1 cellular context compared by ENCODE assay signal in genomic region chr12:990308-990648, GRCh38.
TF ChIP-seq lines count a peak whose summit lies in the region.

No MANE protein-coding gene starts in this region.

TF ChIP-seq in HEK293, 187 proteins besides CTCF, POLR2A, EP300 and RAD21 (continued from another document and continues in another):
- TF ChIP-seq, protein P1, sequence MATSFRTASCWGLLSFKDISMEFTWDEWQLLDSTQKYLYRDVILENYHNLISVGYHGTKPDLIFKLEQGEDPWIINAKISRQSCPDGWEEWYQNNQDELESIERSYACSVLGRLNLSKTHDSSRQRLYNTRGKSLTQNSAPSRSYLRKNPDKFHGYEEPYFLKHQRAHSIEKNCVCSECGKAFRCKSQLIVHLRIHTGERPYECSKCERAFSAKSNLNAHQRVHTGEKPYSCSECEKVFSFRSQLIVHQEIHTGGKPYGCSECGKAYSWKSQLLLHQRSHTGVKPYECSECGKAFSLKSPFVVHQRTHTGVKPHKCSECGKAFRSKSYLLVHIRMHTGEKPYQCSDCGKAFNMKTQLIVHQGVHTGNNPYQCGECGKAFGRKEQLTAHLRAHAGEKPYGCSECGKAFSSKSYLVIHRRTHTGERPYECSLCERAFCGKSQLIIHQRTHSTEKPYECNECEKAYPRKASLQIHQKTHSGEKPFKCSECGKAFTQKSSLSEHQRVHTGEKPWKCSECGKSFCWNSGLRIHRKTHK (tag by site-specific recombination; IDR thresholded peaks at IDR 0.05): no peak
- TF ChIP-seq ZNF677 (tag by site-specific recombination; IDR thresholded peaks at IDR 0.05) (0 out of 2 replicates have a peak, but pooled peaks have one; percentile 19), ZSCAN16 (tag by site-specific recombination; IDR thresholded peaks at IDR 0.05) (no peak), EGR2 (tag by site-specific recombination; IDR thresholded peaks at IDR 0.05; ENCODE audit: low read depth) (peak; percentile 75), ZBTB8A (tag by site-specific recombination; IDR thresholded peaks at IDR 0.05) (no peak), ZNF121 (tag by site-specific recombination; IDR thresholded peaks at IDR 0.05) (no peak), KLF1 (tag by site-specific recombination; IDR thresholded peaks at IDR 0.05) (no peak), OSR2 (tag by site-specific recombination; IDR thresholded peaks at IDR 0.05) (no peak; the same call in none of the 2 replicates), ZBTB1 (tag by site-specific recombination; IDR thresholded peaks at IDR 0.05) (no peak), ZNF146 (tag by site-specific recombination; IDR thresholded peaks at IDR 0.05) (no peak), MYNN (tag by site-specific recombination; IDR thresholded peaks at IDR 0.05; ENCODE audit: borderline replicate concordance) (no peak), ZFP3 (tag by site-specific recombination; IDR thresholded peaks at IDR 0.05; ENCODE audit: low read depth) (peak; percentile 14; the same call in 1 of the 2 replicates), ZBTB21 (tag by site-specific recombination; IDR thresholded peaks at IDR 0.05) (no peak), ZNF600 (tag by site-specific recombination; IDR thresholded peaks at IDR 0.05) (no peak), ZNF223 (tag by site-specific recombination; IDR thresholded peaks at IDR 0.05) (no peak), ZNF585B (tag by site-specific recombination; IDR thresholded peaks at IDR 0.05) (no peak), SP3 (tag by site-specific recombination; IDR thresholded peaks at IDR 0.05) (no peak), ZNF791 (tag by site-specific recombination; IDR thresholded peaks at IDR 0.05) (no peak), ZNF707 (tag by site-specific recombination; IDR thresholded peaks at IDR 0.05) (no peak), ZFP69B (tag by site-specific recombination; IDR thresholded peaks at IDR 0.05) (peak; percentile 10; the same call in 1 of the 2 replicates), ATF2 (tag by site-specific recombination; IDR thresholded peaks at IDR 0.05; ENCODE audit: low read depth) (no peak), ZNF169 (tag by site-specific recombination; IDR thresholded peaks at IDR 0.05) (no peak), SCRT2 (tag by site-specific recombination; IDR thresholded peaks at IDR 0.05) (no peak), ZNF140 (tag by site-specific recombination; IDR thresholded peaks at IDR 0.05) (no peak), REPIN1 (tag by site-specific recombination; IDR thresholded peaks at IDR 0.05; ENCODE audit: low read depth) (no peak), ZNF624 (tag by site-specific recombination; IDR thresholded peaks at IDR 0.05) (no peak), ZNF214 (tag by site-specific recombination; IDR thresholded peaks at IDR 0.05; ENCODE audit: borderline replicate concordance) (no peak), ZNF488 (tag by site-specific recombination; IDR thresholded peaks at IDR 0.05) (no peak), ZNF555 (tag by site-specific recombination; conservative IDR thresholded peaks at IDR 0.05) (no peak), ZNF266 (tag by site-specific recombination; IDR thresholded peaks at IDR 0.05; ENCODE audit: low read depth) (no peak), ZNF518A (tag by site-specific recombination; conservative IDR thresholded peaks at IDR 0.05; ENCODE audit: low read depth) (no peak), ZBTB17 (tag by site-specific recombination; IDR thresholded peaks at IDR 0.05) (peak; percentile 25; the same call in 1 of the 2 replicates), ZNF148 (tag by site-specific recombination; IDR thresholded peaks at IDR 0.05; ENCODE audit: borderline replicate concordance) (no peak; the same call in 1 of the 2 replicates), ZNF341 (tag by site-specific recombination; IDR thresholded peaks at IDR 0.05; ENCODE audit: low read depth) (0 out of 2 replicates have a peak, but pooled peaks have one; percentile 62)
- TF ChIP-seq, protein P2, sequence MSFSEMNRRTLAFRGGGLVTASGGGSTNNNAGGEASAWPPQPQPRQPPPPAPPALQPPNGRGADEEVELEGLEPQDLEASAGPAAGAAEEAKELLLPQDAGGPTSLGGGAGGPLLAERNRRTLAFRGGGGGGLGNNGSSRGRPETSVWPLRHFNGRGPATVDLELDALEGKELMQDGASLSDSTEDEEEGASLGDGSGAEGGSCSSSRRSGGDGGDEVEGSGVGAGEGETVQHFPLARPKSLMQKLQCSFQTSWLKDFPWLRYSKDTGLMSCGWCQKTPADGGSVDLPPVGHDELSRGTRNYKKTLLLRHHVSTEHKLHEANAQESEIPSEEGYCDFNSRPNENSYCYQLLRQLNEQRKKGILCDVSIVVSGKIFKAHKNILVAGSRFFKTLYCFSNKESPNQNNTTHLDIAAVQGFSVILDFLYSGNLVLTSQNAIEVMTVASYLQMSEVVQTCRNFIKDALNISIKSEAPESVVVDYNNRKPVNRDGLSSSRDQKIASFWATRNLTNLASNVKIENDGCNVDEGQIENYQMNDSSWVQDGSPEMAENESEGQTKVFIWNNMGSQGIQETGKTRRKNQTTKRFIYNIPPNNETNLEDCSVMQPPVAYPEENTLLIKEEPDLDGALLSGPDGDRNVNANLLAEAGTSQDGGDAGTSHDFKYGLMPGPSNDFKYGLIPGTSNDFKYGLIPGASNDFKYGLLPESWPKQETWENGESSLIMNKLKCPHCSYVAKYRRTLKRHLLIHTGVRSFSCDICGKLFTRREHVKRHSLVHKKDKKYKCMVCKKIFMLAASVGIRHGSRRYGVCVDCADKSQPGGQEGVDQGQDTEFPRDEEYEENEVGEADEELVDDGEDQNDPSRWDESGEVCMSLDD (tag by site-specific recombination; IDR thresholded peaks at IDR 0.05): no peak
- TF ChIP-seq, protein P3, sequence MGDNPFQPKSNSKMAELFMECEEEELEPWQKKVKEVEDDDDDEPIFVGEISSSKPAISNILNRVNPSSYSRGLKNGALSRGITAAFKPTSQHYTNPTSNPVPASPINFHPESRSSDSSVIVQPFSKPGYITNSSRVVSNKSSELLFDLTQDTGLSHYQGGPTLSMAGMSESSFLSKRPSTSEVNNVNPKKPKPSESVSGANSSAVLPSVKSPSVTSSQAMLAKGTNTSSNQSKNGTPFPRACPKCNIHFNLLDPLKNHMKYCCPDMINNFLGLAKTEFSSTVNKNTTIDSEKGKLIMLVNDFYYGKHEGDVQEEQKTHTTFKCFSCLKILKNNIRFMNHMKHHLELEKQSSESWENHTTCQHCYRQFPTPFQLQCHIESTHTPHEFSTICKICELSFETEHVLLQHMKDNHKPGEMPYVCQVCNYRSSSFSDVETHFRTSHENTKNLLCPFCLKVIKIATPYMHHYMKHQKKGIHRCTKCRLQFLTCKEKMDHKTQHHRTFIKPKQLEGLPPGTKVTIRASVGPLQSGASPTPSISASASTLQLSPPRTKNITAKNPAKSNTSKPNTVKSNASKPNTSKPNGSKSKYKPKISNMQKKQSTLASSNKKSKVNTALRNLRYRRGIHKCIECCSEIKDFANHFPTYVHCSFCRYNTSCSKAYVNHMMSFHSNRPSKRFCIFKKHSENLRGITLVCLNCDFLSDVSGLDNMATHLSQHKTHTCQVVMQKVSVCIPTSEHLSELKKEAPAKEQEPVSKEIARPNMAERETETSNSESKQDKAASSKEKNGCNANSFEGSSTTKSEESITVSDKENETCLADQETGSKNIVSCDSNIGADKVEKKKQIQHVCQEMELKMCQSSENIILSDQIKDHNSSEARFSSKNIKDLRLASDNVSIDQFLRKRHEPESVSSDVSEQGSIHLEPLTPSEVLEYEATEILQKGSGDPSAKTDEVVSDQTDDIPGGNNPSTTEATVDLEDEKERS (tag by site-specific recombination; IDR thresholded peaks at IDR 0.05): no peak
- TF ChIP-seq, protein P4, sequence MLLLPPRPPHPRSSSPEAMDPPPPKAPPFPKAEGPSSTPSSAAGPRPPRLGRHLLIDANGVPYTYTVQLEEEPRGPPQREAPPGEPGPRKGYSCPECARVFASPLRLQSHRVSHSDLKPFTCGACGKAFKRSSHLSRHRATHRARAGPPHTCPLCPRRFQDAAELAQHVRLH (tag by site-specific recombination; IDR thresholded peaks at IDR 0.05): no peak
- TF ChIP-seq, protein P5, sequence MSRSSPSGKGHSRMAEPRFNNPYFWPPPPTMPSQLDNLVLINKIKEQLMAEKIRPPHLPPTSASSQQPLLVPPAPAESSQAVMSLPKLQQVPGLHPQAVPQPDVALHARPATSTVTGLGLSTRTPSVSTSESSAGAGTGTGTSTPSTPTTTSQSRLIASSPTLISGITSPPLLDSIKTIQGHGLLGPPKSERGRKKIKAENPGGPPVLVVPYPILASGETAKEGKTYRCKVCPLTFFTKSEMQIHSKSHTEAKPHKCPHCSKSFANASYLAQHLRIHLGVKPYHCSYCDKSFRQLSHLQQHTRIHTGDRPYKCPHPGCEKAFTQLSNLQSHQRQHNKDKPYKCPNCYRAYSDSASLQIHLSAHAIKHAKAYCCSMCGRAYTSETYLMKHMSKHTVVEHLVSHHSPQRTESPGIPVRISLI (tag by site-specific recombination; IDR thresholded peaks at IDR 0.05): 0 out of 2 replicates have a peak, but pooled peaks have one; percentile 46
- TF ChIP-seq, protein P6, sequence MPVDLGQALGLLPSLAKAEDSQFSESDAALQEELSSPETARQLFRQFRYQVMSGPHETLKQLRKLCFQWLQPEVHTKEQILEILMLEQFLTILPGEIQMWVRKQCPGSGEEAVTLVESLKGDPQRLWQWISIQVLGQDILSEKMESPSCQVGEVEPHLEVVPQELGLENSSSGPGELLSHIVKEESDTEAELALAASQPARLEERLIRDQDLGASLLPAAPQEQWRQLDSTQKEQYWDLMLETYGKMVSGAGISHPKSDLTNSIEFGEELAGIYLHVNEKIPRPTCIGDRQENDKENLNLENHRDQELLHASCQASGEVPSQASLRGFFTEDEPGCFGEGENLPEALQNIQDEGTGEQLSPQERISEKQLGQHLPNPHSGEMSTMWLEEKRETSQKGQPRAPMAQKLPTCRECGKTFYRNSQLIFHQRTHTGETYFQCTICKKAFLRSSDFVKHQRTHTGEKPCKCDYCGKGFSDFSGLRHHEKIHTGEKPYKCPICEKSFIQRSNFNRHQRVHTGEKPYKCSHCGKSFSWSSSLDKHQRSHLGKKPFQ (tag by site-specific recombination; IDR thresholded peaks at IDR 0.05): 0 out of 2 replicates have a peak, but pooled peaks have one; percentile 8
